11 cellular contexts compared by ENCODE assay signal in the genomic region with DNA sequence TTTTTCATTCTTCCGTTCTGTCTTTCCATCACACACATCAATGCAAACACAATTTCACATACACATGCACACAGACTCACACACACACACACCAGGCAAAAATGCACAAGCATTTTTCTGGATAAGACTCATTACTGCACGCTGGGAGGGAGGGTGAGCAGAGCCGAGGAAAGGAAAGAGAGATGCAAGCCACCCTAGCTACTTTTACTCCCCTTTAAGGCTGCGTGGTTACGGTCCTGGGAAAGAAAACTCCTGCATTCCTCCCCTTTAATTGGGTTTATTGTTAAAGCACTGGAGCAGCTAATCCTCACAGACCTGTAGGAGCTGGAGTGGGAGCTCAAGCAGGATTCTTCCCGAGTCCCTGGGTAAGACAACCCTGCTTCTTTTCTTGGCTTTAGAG. TPM values are rescaled to one million over a fixed set of nuclear protein-coding genes. Genes with fewer than 3 reads are reported as not detected.
DNase-seq lines count a peak whose midpoint lies in the region; ATAC-seq and TF ChIP-seq lines count a peak whose summit lies in the region.
"Had no signal": no experiment of that assay in that cellular context is flagged by ENCODE, and none has a peak within 500 bp of the region (broad histone marks: within the 10 kb centered on the region; RNA-seq: fewer than 3 reads in every experiment).

A gene (plus strand): TSS at position 307 of the 400 bp plus-strand sequence. CDS start 11,270 bp downstream, outside the sequence.

- H3K4me3 ChIP-seq in epithelial cell of proximal tubule (ENCODE audit: low read depth, low read length) = peak within 1 kb of the TSS; percentile 1
- H3K4me3 ChIP-seq in neuronal stem cell (ENCODE audit: low read length in 2 of 2) = peak within 1 kb of the TSS in 1 of 2 donors; percentile 77
- H3K4me3 ChIP-seq in MM.1S (ENCODE audit: low read length) = no peak within 1 kb of the TSS

- no peak within 1 kb of the TSS for H4K8ac ChIP-seq in neuronal stem cell (ENCODE audit: low read depth, low read length)

- H3K4me1 ChIP-seq in neuronal stem cell (ENCODE audit: control insufficient read depth in 2 of 2, insufficient read depth in 1 of 2, low read depth in 1 of 2, low read length in 2 of 2) = peaks cover 0 to 10% of the 10 kb centered on the region in 2 donors
- H3K4me1 ChIP-seq in MM.1S (ENCODE audit: low read length) = no peaks in the 10 kb centered on the region

- H3K79me2 ChIP-seq in MM.1S (ENCODE audit: low read length) = no peaks in the 10 kb centered on the region

- H2AK5ac ChIP-seq in neuronal stem cell (ENCODE audit: low read depth, low read length) = no peak within 1 kb of the TSS

- no peak within 1 kb of the TSS for H2BK5ac ChIP-seq in neuronal stem cell (ENCODE audit: low read length)

- H3K9ac ChIP-seq in neuronal stem cell (ENCODE audit: low read depth, low read length, poor library complexity) (no peak within 1 kb of the TSS), MM.1S (ENCODE audit: low read length) (no peak within 1 kb of the TSS)

- peak within 1 kb of the TSS; percentile 52 for H3K4me2 ChIP-seq in neuronal stem cell (ENCODE audit: insufficient read depth, low read length, poor library complexity, severe bottlenecking)
- no peak within 1 kb of the TSS for H3K4me2 ChIP-seq in MM.1S (ENCODE audit: low read depth, low read length)

- H3K4ac ChIP-seq in neuronal stem cell (ENCODE audit: low read length) = no peak within 1 kb of the TSS

- no peak within 1 kb of the TSS for H2BK12ac ChIP-seq in neuronal stem cell (ENCODE audit: low read length)

- peak; percentile 90 for DNase-seq in DMS79 treated with DMSO at 0.1 percent for 48 hours (lab: John Stamatoyannopoulos, UW)
- DNase-seq in NCI-H524 treated with DMSO at 0.1 percent for 48 hours (lab: John Stamatoyannopoulos, UW) = peak; percentile 33
- DNase-seq in epithelial cell of proximal tubule (ENCODE audit: low read depth) = no peak
- peak; percentile 78 for DNase-seq in neuronal stem cell (ENCODE audit: low spot score)
- no peak for DNase-seq in natural killer cell
- DNase-seq in MM.1S = no peak
- no peak for DNase-seq in CD1c-positive myeloid dendritic cell (ENCODE audit: extremely low spot score)
- DNase-seq: activated B cell treated with CpG ODN at 0.5 μM for 24 hours, cortex of kidney, NCI-H187 had no signal

- H3K79me1 ChIP-seq in neuronal stem cell (ENCODE audit: low read depth, low read length) = no peaks in the 10 kb centered on the region

- H3K27me3 ChIP-seq in neuronal stem cell (ENCODE audit: control insufficient read depth in 3 of 3, insufficient read depth in 3 of 3, low read depth in 1 of 3, low read length in 3 of 3) (peaks cover 0 to 37% (median 10%) of the 10 kb centered on the region in 3 experiments), MM.1S (replicated peaks; ENCODE audit: insufficient read depth, low read length) (no peaks in the 10 kb centered on the region)

- peaks cover 6 to 15% of the 10 kb centered on the region in 2 donors for H3K27me3 Mint-ChIP-seq in natural killer cell (ENCODE audit: low read depth in 2 of 2)

- no peak within 1 kb of the TSS for H2BK120ac ChIP-seq in neuronal stem cell (ENCODE audit: low read depth, low read length)

- ATAC-seq in GM18519 (IDR thresholded peaks at IDR 0.05; ENCODE audit: low FRiP score, unreplicated experiment) (no peak), natural killer cell (no peak)

- H2BK15ac ChIP-seq in neuronal stem cell (ENCODE audit: low read length) = no peak within 1 kb of the TSS

- no peaks in the 10 kb centered on the region for H4K20me1 ChIP-seq in MM.1S (ENCODE audit: insufficient read depth, low read length)

- WGBS in neuronal stem cell (ENCODE audit: extremely low coverage in 2 of 2, insufficient read length in 2 of 2, insufficient replicate concordance in 1 of 2), 2 donors = no CpG with 5 or more reads among the region's 6 CpGs

- no peaks in the 10 kb centered on the region for H3F3A ChIP-seq in MM.1S (ENCODE audit: insufficient read depth, low read length)

- H3K9me3 ChIP-seq in neuronal stem cell (replicated peaks in 1 of 2; ENCODE audit: control insufficient read depth in 2 of 2, insufficient read depth in 1 of 2, low read depth in 1 of 2, low read length in 2 of 2) (no peaks in the 10 kb centered on the region), MM.1S (replicated peaks; ENCODE audit: insufficient read depth, low read length) (no peaks in the 10 kb centered on the region)

- no peak within 1 kb of the TSS for H3K27ac Mint-ChIP-seq in natural killer cell
- H3K27ac Mint-ChIP-seq: activated B cell treated with CpG ODN at 0.5 μM for 24 hours had no signal

- no peaks in the 10 kb centered on the region for H3K4me1 Mint-ChIP-seq in natural killer cell
- H3K4me1 Mint-ChIP-seq: activated B cell treated with CpG ODN at 0.5 μM for 24 hours had no signal

- no peak within 1 kb of the TSS for H4K91ac ChIP-seq in neuronal stem cell (ENCODE audit: low read depth, low read length, poor library complexity)

- H3K14ac ChIP-seq in neuronal stem cell (ENCODE audit: low read length) = no peak within 1 kb of the TSS

- peak within 1 kb of the TSS; percentile 81 for H2AFZ ChIP-seq in neuronal stem cell (ENCODE audit: low read length)
- H2AFZ ChIP-seq in MM.1S (ENCODE audit: low read length) = no peak within 1 kb of the TSS

- peak within 1 kb of the TSS; percentile 4 for H3K18ac ChIP-seq in neuronal stem cell (ENCODE audit: low read length)

- no peaks in the 10 kb centered on the region for H3K9me3 Mint-ChIP-seq in natural killer cell
- H3K9me3 Mint-ChIP-seq: activated B cell treated with CpG ODN at 0.5 μM for 24 hours had no signal

- no peak for TF ChIP-seq CTCF in epithelial cell of proximal tubule (conservative IDR thresholded peaks at IDR 0.05; ENCODE audit: low read depth, low read length)
- no peak for TF ChIP-seq CTCF in natural killer cell (IDR thresholded peaks at IDR 0.05)
- no peak for TF ChIP-seq CTCF in MM.1S (IDR thresholded peaks at IDR 0.05; ENCODE audit: low read length)

- H3K27ac ChIP-seq in neuronal stem cell (replicated peaks; ENCODE audit: low read length) (peak within 1 kb of the TSS; percentile 54), MM.1S (ENCODE audit: low read length) (no peak within 1 kb of the TSS)

- H3K36me3 ChIP-seq in neuronal stem cell (replicated peaks in 1 of 2; ENCODE audit: control insufficient read depth in 2 of 2, insufficient read depth in 2 of 2, low read length in 2 of 2) (no peaks in the 10 kb centered on the region), MM.1S (replicated peaks; ENCODE audit: insufficient read depth, low read length) (no peaks in the 10 kb centered on the region)

- no peak within 1 kb of the TSS for H3K4me3 Mint-ChIP-seq in natural killer cell
- H3K4me3 Mint-ChIP-seq: activated B cell treated with CpG ODN at 0.5 μM for 24 hours had no signal

- no peaks in the 10 kb centered on the region for H3K36me3 Mint-ChIP-seq in natural killer cell

- intact Hi-C loops in natural killer cell (cut with micrococcal nuclease) = no loop called here

- no peaks in the 10 kb centered on the region for H3K9me2 ChIP-seq in MM.1S (replicated peaks; ENCODE audit: insufficient read depth, low read length)

- H3K23ac ChIP-seq in neuronal stem cell (ENCODE audit: low read depth, low read length, poor library complexity) = no peak within 1 kb of the TSS

RNA-seq across cellular contexts. Expression of the gene that starts here (rescaled TPM):
- total RNA-seq in epithelial cell of proximal tubule = 0.23 TPM in 1 of 2 replicates, not detected in the other
- 4.6 TPM for polyA plus RNA-seq in neuronal stem cell (2013, experiment 1 of 2)
- 4.4 TPM for polyA plus RNA-seq in neuronal stem cell (2013, experiment 2 of 2)
- total RNA-seq in natural killer cell = not detected
- total RNA-seq: activated B cell treated with CpG ODN at 0.5 μM for 24 hours had no signal

Comparison
In these comparisons a context has a peak if more than half of its experiments do, and no peak if none do; other contexts are left out.
1. DNase-seq: peak in DMS79 treated with DMSO at 0.1 percent for 48 hours (single experiment), NCI-H524 treated with DMSO at 0.1 percent for 48 hours (single experiment) and neuronal stem cell (single experiment); none in epithelial cell of proximal tubule (single experiment), natural killer cell (single experiment), MM.1S (single experiment) and CD1c-positive myeloid dendritic cell (single experiment).